13 cellular contexts compared by ENCODE assay signal in genomic region chr7:27242046-27242579, GRCh38. TPM values are rescaled to one million over a fixed set of nuclear protein-coding genes. Genes with fewer than 3 reads are reported as not detected.
DNase-seq lines count a peak whose midpoint lies in the region; ATAC-seq and TF ChIP-seq lines count a peak whose summit lies in the region.
"Had no signal": no experiment of that assay in that cellular context is flagged by ENCODE, and none has a peak within 500 bp of the region (broad histone marks: within the 10 kb centered on the region; RNA-seq: fewer than 3 reads in every experiment).

No MANE protein-coding gene starts in this region.

- ATAC-seq in activated CD4-positive, alpha-beta T cell treated with anti-CD3 and anti-CD28 coated beads for 36 hours, result no peak
- no peak for ATAC-seq in RWPE2 (ENCODE audit: low read depth)

- H3K27ac ChIP-seq in RWPE2 (ENCODE audit: poor library complexity, severe bottlenecking) (no peak overlapping the region), iPS-18a (ENCODE audit: low read length) (no peak overlapping the region), A673 (ENCODE audit: low read depth, low read length, poor library complexity, severe bottlenecking) (no peak overlapping the region)

- H3K9me3 ChIP-seq in RWPE2 (ENCODE audit: severe bottlenecking) (no peaks in the 10 kb centered on the region), iPS-18a (ENCODE audit: control insufficient read depth, low read depth, low read length) (no peaks in the 10 kb centered on the region), skeletal muscle satellite cell (replicated peaks; ENCODE audit: low read length) (no peaks in the 10 kb centered on the region), A673 (ENCODE audit: low read depth, low read length, poor library complexity, severe bottlenecking) (no peaks in the 10 kb centered on the region)

- intact Hi-C loops in activated CD4-positive, alpha-beta T cell treated with anti-CD3 and anti-CD28 coated beads for 36 hours (cut with DNase I, micrococcal nuclease), result loop anchor here (5.0 kb wide), 3 partner anchors 45 to 1385 kb away; partner anchors contain the start of gene HOXA1 (in 1 of the 2)
- intact Hi-C loops in A673 (cut with micrococcal nuclease; ENCODE audit: unreplicated experiment), result no loop called here

- BruUV-seq in A673 (replicated peaks; lab: Mats Ljungman, UMichigan), result no TSS peak

- no peak for DNase-seq in activated CD4-positive, alpha-beta T cell treated with anti-CD3 and anti-CD28 coated beads for 36 hours
- no peak for DNase-seq in activated CD4-positive, alpha-beta T cell treated with anti-CD3 and anti-CD28 coated beads for 1 hour
- DNase-seq in RWPE2 (ENCODE audit: low spot score) (no peak), glomerular visceral epithelial cell (ENCODE audit: extremely low spot score) (no peak), NCI-H1092 (lab: John Stamatoyannopoulos, UW) (no peak), A673 (ENCODE audit: low spot score) (no peak)
- DNase-seq: caudate nucleus, substantia nigra, SW 1271 had no signal

- POLR2A ChIA-PET in activated CD4-positive, alpha-beta T cell treated with anti-CD3 and anti-CD28 coated beads for 36 hours (lab: Charles Lee), result interaction anchor here (0.7 kb wide), 1 partner anchor 89 kb away, joined by 3 read pairs; no protein-coding TSS in a partner anchor
- POLR2A ChIA-PET in A673 (lab: Charles Lee; ENCODE audit: low non-redundant PET), result no interaction called here

- H3K4me3 Mint-ChIP-seq in activated CD4-positive, alpha-beta T cell treated with anti-CD3 and anti-CD28 coated beads for 36 hours, result peak overlapping the region; percentile 12

- CTCF ChIA-PET in activated CD4-positive, alpha-beta T cell treated with anti-CD3 and anti-CD28 coated beads for 36 hours (lab: Charles Lee), result interaction anchor here (0.6 to 2.8 kb wide), 11 partner anchors 9 to 695 kb away, joined by 3 to 13 read pairs (median 3); no protein-coding TSS in a partner anchor
- CTCF ChIA-PET in A673 (lab: Charles Lee), result no interaction called here

- H3K9ac ChIP-seq in iPS-18a (ENCODE audit: low read length) (no peak overlapping the region), skeletal muscle satellite cell (ENCODE audit: low read depth, low read length) (no peak overlapping the region)

- H3K4me3 ChIP-seq in RWPE2 (ENCODE audit: severe bottlenecking) (peak overlapping the region; percentile 33), iPS-18a (ENCODE audit: low read length) (peak overlapping the region; percentile 16), skeletal muscle satellite cell (ENCODE audit: low read length) (peak overlapping the region; percentile 54), A673 (ENCODE audit: low read depth, low read length, poor library complexity, severe bottlenecking) (no peak overlapping the region)

- H3K27me3 ChIP-seq in RWPE2 (ENCODE audit: insufficient read depth, poor library complexity, severe bottlenecking) (peaks cover 53% of the 10 kb centered on the region), iPS-18a (ENCODE audit: control insufficient read depth, insufficient read depth, low read length) (peaks cover 100% of the 10 kb centered on the region), skeletal muscle satellite cell (ENCODE audit: control insufficient read depth, insufficient read depth, low read length) (peaks cover 87% of the 10 kb centered on the region), A673 (replicated peaks; ENCODE audit: insufficient read depth, low read depth, low read length, poor library complexity) (peaks cover 100% of the 10 kb centered on the region)

- H3K9me3 Mint-ChIP-seq in activated CD4-positive, alpha-beta T cell treated with anti-CD3 and anti-CD28 coated beads for 36 hours (ENCODE audit: low read depth), result no peaks in the 10 kb centered on the region

- H3K4me1 Mint-ChIP-seq in activated CD4-positive, alpha-beta T cell treated with anti-CD3 and anti-CD28 coated beads for 36 hours, result peaks cover 18% of the 10 kb centered on the region

- peaks cover 68% of the 10 kb centered on the region for H3K27me3 Mint-ChIP-seq in activated CD4-positive, alpha-beta T cell treated with anti-CD3 and anti-CD28 coated beads for 36 hours

- H3K27ac Mint-ChIP-seq in activated CD4-positive, alpha-beta T cell treated with anti-CD3 and anti-CD28 coated beads for 36 hours, result no peak overlapping the region

- no peaks in the 10 kb centered on the region for H3K36me3 Mint-ChIP-seq in activated CD4-positive, alpha-beta T cell treated with anti-CD3 and anti-CD28 coated beads for 36 hours (ENCODE audit: low read depth)

- TF ChIP-seq CTCF in RWPE2 (IDR thresholded peaks at IDR 0.05; ENCODE audit: poor library complexity, severe bottlenecking) (no peak), A673 (conservative IDR thresholded peaks at IDR 0.05; ENCODE audit: low read depth, low read length) (no peak)

- peak overlapping the region; percentile 78 for H3K4me2 ChIP-seq in skeletal muscle satellite cell (ENCODE audit: low read length)

- no peaks in the 10 kb centered on the region for H3K4me1 ChIP-seq in RWPE2 (ENCODE audit: insufficient read depth, poor library complexity, severe bottlenecking)
- peaks cover 20% of the 10 kb centered on the region for H3K4me1 ChIP-seq in iPS-18a (ENCODE audit: control insufficient read depth, low read depth, low read length)
- H3K4me1 ChIP-seq in skeletal muscle satellite cell (ENCODE audit: control insufficient read depth, insufficient read depth, low read length), result peaks cover 22% of the 10 kb centered on the region
- H3K4me1 ChIP-seq in A673 (ENCODE audit: insufficient read depth, low read length, poor library complexity, severe bottlenecking), result no peaks in the 10 kb centered on the region

- no peaks in the 10 kb centered on the region for H3K36me3 ChIP-seq in RWPE2 (ENCODE audit: low read depth)
- no peaks in the 10 kb centered on the region for H3K36me3 ChIP-seq in iPS-18a (ENCODE audit: control insufficient read depth, low read depth, low read length)
- no peaks in the 10 kb centered on the region for H3K36me3 ChIP-seq in skeletal muscle satellite cell (ENCODE audit: insufficient read depth, low read length)
- no peaks in the 10 kb centered on the region for H3K36me3 ChIP-seq in A673 (ENCODE audit: insufficient read depth, low read length, poor library complexity, severe bottlenecking)

RNA-seq across cellular contexts. Expression of gene EVX1, which starts 0.5 kb away (rescaled TPM):
- not detected for total RNA-seq in activated CD4-positive, alpha-beta T cell treated with anti-CD3 and anti-CD28 coated beads for 36 hours
- not detected in 2 replicates for total RNA-seq in skeletal muscle satellite cell (2012; rRNA removed)
- not detected in 2 replicates for total RNA-seq in A673 (2021)
- total RNA-seq: H4, lung microvascular endothelial cell had no signal

RNA-seq across cellular contexts. Expression of gene HOXA13, which starts 42.2 kb away (rescaled TPM):
- total RNA-seq in activated CD4-positive, alpha-beta T cell treated with anti-CD3 and anti-CD28 coated beads for 36 hours, result not detected
- 0.22 TPM in 1 of 2 replicates, not detected in the other for total RNA-seq in skeletal muscle satellite cell (2012; rRNA removed)
- not detected in 2 replicates for total RNA-seq in A673 (2021)
- total RNA-seq: lung microvascular endothelial cell had no signal

RNA-seq across cellular contexts. Expression of gene HOXA11, which starts 57.1 kb away (rescaled TPM):
- total RNA-seq in activated CD4-positive, alpha-beta T cell treated with anti-CD3 and anti-CD28 coated beads for 36 hours, result not detected
- total RNA-seq in skeletal muscle satellite cell (2012; rRNA removed), result 3.3 and 3.8 TPM in 2 replicates
- total RNA-seq in A673 (2021), result not detected in 2 replicates
- total RNA-seq: lung microvascular endothelial cell had no signal
